In the genomic region with DNA sequence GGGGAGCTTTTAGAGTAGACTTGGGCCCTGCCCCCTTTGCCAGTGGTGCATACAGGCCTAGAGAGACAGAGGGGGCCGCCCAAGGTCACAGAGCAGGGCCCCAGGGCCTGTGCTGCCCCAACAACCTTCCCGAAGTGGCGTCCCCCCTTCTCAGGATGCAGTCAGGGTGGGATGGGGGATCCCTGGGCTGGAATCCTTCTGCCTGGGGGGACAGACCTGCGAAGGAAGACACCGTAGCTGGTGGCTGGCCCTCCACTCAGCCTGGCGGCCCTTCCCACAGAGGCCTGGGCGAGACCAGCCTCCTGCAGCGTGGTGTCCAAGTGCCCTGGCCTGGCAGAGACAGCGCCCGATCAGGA, we compare ENCODE assay signal across 1 cellular context.
TF ChIP-seq lines count a peak whose summit lies in the region.

No MANE protein-coding gene starts in this region.

TF ChIP-seq in A549, 52 proteins besides CTCF, POLR2A, EP300 and RAD21:
- TF ChIP-seq MYC (IDR thresholded peaks at IDR 0.05; ENCODE audit: borderline replicate concordance, low read length): no peak
- TF ChIP-seq POLR2AphosphoS2 (conservative IDR thresholded peaks at IDR 0.05; ENCODE audit: low read length): no peak
- TF ChIP-seq NFE2L2 (conservative IDR thresholded peaks at IDR 0.05; ENCODE audit: low read length): no peak
- no peak for TF ChIP-seq CBX2 (IDR thresholded peaks at IDR 0.05; ENCODE audit: borderline replicate concordance, low read depth)
- TF ChIP-seq RCOR1 (IDR thresholded peaks at IDR 0.05; ENCODE audit: low read depth, low read length): no peak
- no peak for TF ChIP-seq HOXB13 (CRISPR knock-in tag; IDR thresholded peaks at IDR 0.05; ENCODE audit: low read depth)
- TF ChIP-seq TP53 (CRISPR knock-in tag; IDR thresholded peaks at IDR 0.05): no peak
- TF ChIP-seq FOXS1 (CRISPR knock-in tag; IDR thresholded peaks at IDR 0.05): no peak
TF ChIP-seq in A549: peak in this region for 0.
